In genomic region chrX:46704767-46705386, GRCh38 we compare ENCODE assay signal across 8 cellular contexts. TPM values are rescaled to one million over a fixed set of nuclear protein-coding genes. Genes with fewer than 3 reads are reported as not detected.
DNase-seq lines count a peak whose midpoint lies in the region; ATAC-seq, FAIRE-seq and TF ChIP-seq lines count a peak whose summit lies in the region.

No MANE protein-coding gene starts in this region.

- H3K79me2 ChIP-seq in HCT116 (ENCODE audit: insufficient read depth, low read length), result 0 out of 2 replicates have a peak, but pooled peaks cover 4% of the 10 kb centered on the region
- H3K79me2 ChIP-seq in OCI-LY3 (ENCODE audit: low read length), result peaks cover 23% of the 10 kb centered on the region; the same call in 1 of the 2 replicates

- CTCF ChIA-PET in HCT116 (lab: Charles Lee), result no interaction called here

- H3K9ac ChIP-seq in HCT116 (ENCODE audit: low read length) (no peak overlapping the region), OCI-LY3 (ENCODE audit: low read length) (no peak overlapping the region)

- peak overlapping the region; percentile 30; the same call in 1 of the 2 replicates for H3K4me2 ChIP-seq in HCT116 (ENCODE audit: low read length)
- H3K4me2 ChIP-seq in OCI-LY3 (ENCODE audit: low read length), result peak overlapping the region; percentile 74

- TF ChIP-seq CTCF in HCT116 (IDR thresholded peaks at IDR 0.05 in 2 of 3, conservative IDR thresholded peaks at IDR 0.05 in 1 of 3; ENCODE audit: borderline replicate concordance in 1 of 3, insufficient read depth in 1 of 3, low read depth in 2 of 3, low read length in 2 of 3) (no peak), OCI-LY3 (IDR thresholded peaks at IDR 0.05; ENCODE audit: low read depth, low read length) (no peak), upper lobe of right lung (IDR thresholded peaks at IDR 0.05) (no peak)

- intact Hi-C loops in HCT116 (cut with micrococcal nuclease), result no loop called here
- intact Hi-C loops in upper lobe of right lung (cut with DNase I), result no loop called here

- no peak overlapping the region for H3K27ac ChIP-seq in HCT116 (ENCODE audit: low read depth, low read length)
- H3K27ac ChIP-seq in OCI-LY3 (ENCODE audit: low read length), result no peak overlapping the region; the same call in 1 of the 2 replicates
- H3K27ac ChIP-seq in upper lobe of right lung, result no peak overlapping the region

- no peaks in the 10 kb centered on the region for H3K36me3 Mint-ChIP-seq in effector memory CD8-positive, alpha-beta T cell (ENCODE audit: insufficient read depth)

- H3K4me1 ChIP-seq in HCT116 (ENCODE audit: control insufficient read depth in 1 of 2, insufficient read depth in 2 of 2, low read length in 2 of 2), result peaks cover 0 to 24% of the 10 kb centered on the region in 2 experiments; a peak in 2 of 4 replicates
- H3K4me1 ChIP-seq in OCI-LY3 (ENCODE audit: low read length), result peaks cover 31% of the 10 kb centered on the region
- no peaks in the 10 kb centered on the region for H3K4me1 ChIP-seq in upper lobe of right lung

- BruUV-seq in HCT116 (replicated peaks; lab: Mats Ljungman, UMichigan), result no TSS peak

- no peak overlapping the region for H3K27ac Mint-ChIP-seq in effector memory CD8-positive, alpha-beta T cell

- H3K9me3 ChIP-seq in HCT116 (ENCODE audit: control insufficient read depth in 1 of 2, insufficient read depth in 1 of 2, low read depth in 1 of 2, low read length in 2 of 2) (no peaks in the 10 kb centered on the region), OCI-LY3 (ENCODE audit: insufficient read depth, low read length) (no peaks in the 10 kb centered on the region), upper lobe of right lung (no peaks in the 10 kb centered on the region)

- H3K27me3 ChIP-seq in HCT116 (ENCODE audit: insufficient read depth, low read length) (no peaks in the 10 kb centered on the region), OCI-LY3 (ENCODE audit: low read depth, low read length) (no peaks in the 10 kb centered on the region), upper lobe of right lung (no peaks in the 10 kb centered on the region)

- H4K20me1 ChIP-seq in HCT116 (ENCODE audit: insufficient read depth) (no peaks in the 10 kb centered on the region), OCI-LY3 (ENCODE audit: insufficient read depth, low read length) (peaks cover 25% of the 10 kb centered on the region)

- H2AFZ ChIP-seq in HCT116 (ENCODE audit: low read depth, low read length, poor library complexity, severe bottlenecking) (no peak overlapping the region), OCI-LY3 (ENCODE audit: low read depth, low read length) (no peak overlapping the region)

- H3K4me1 Mint-ChIP-seq in effector memory CD8-positive, alpha-beta T cell (ENCODE audit: low read depth in 2 of 2), result peaks cover 6 to 7% of the 10 kb centered on the region in 2 donors

- POLR2A ChIA-PET in HCT116 (lab: Charles Lee), result interaction anchor here (0.7 kb wide), 1 partner anchor 115 kb away, joined by 3 read pairs; no protein-coding TSS in a partner anchor

- DNase-seq in GM18507 (ENCODE audit: extremely low spot score, insufficient read length, low read depth) (peak; percentile 26), HCT116 (ENCODE audit: low read depth, low spot score) (no peak), NCI-H1436 treated with DMSO at 0.1 percent for 48 hours (lab: John Stamatoyannopoulos, UW) (no peak), upper lobe of right lung (no peak), H54 (ENCODE audit: insufficient read length, low spot score) (no peak), NAMALWA (ENCODE audit: low spot score) (no peak)
- no peak for DNase-seq in effector memory CD8-positive, alpha-beta T cell

- H3K9me3 Mint-ChIP-seq in effector memory CD8-positive, alpha-beta T cell, result peaks cover 0 to 1% of the 10 kb centered on the region in 2 donors

- no peak for TF ChIP-seq POLR2A in HCT116 (IDR thresholded peaks at IDR 0.05; ENCODE audit: borderline replicate concordance, extremely low read depth, insufficient read depth, insufficient read length)
- no peak for TF ChIP-seq POLR2A in H54 (IDR thresholded peaks at IDR 0.05; ENCODE audit: low read depth, low read length)

- ATAC-seq in HCT116 (0 out of 2 replicates have a peak, but pooled peaks have one; percentile 30), upper lobe of right lung (no peak)
- ATAC-seq in effector memory CD8-positive, alpha-beta T cell (replicated peaks), result peak; percentile 37

- H3K27me3 Mint-ChIP-seq in effector memory CD8-positive, alpha-beta T cell, result no peaks in the 10 kb centered on the region

- H3K4me3 Mint-ChIP-seq in effector memory CD8-positive, alpha-beta T cell, result no peak overlapping the region

- RAD21 ChIA-PET in HCT116 (lab: Charles Lee; ENCODE audit: low non-redundant PET in 1 of 2, low total read pairs in 2 of 2, uncharacterized antibody in 2 of 2, unreplicated experiment in 2 of 2), result no interaction called here

- H3K9me2 ChIP-seq in HCT116 (ENCODE audit: insufficient read depth), result no peaks in the 10 kb centered on the region

- no peak overlapping the region for H3K4me3 ChIP-seq in HCT116 (replicated peaks in 1 of 2; ENCODE audit: low read depth in 1 of 2, low read length in 2 of 2)
- no peak overlapping the region; the same call in 1 of the 2 replicates for H3K4me3 ChIP-seq in OCI-LY3 (ENCODE audit: low read length)
- no peak overlapping the region for H3K4me3 ChIP-seq in upper lobe of right lung

- H3K36me3 ChIP-seq in HCT116 (ENCODE audit: control insufficient read depth in 1 of 2, insufficient read depth in 2 of 2, low read length in 2 of 2) (no peaks in the 10 kb centered on the region), OCI-LY3 (replicated peaks; ENCODE audit: low read depth, low read length) (no peaks in the 10 kb centered on the region), upper lobe of right lung (no peaks in the 10 kb centered on the region)

- FAIRE-seq in GM18507 (lab: Jason Lieb, UNC) (peak; percentile 99), H54 (lab: Jason Lieb, UNC) (no peak)

- TF ChIP-seq RAD21 in HCT116 (IDR thresholded peaks at IDR 0.05; ENCODE audit: low read depth), result no peak

TF ChIP-seq in HCT116, 20 proteins besides CTCF, POLR2A, EP300 and RAD21:
- TF ChIP-seq ZNF274 (IDR thresholded peaks at IDR 0.05; ENCODE audit: low read depth, low read length) (no peak), POLR2AphosphoS5 (IDR thresholded peaks at IDR 0.05; ENCODE audit: low read depth, low read length) (no peak), ZFX (IDR thresholded peaks at IDR 0.05) (no peak), ZBTB33 (IDR thresholded peaks at IDR 0.05; ENCODE audit: extremely low read depth, insufficient replicate concordance, low read length) (no peak), SP1 (IDR thresholded peaks at IDR 0.05; ENCODE audit: low read depth) (no peak), MAX (IDR thresholded peaks at IDR 0.05) (0 out of 2 replicates have a peak, but pooled peaks have one; percentile 21)
- TF ChIP-seq, protein P1, sequence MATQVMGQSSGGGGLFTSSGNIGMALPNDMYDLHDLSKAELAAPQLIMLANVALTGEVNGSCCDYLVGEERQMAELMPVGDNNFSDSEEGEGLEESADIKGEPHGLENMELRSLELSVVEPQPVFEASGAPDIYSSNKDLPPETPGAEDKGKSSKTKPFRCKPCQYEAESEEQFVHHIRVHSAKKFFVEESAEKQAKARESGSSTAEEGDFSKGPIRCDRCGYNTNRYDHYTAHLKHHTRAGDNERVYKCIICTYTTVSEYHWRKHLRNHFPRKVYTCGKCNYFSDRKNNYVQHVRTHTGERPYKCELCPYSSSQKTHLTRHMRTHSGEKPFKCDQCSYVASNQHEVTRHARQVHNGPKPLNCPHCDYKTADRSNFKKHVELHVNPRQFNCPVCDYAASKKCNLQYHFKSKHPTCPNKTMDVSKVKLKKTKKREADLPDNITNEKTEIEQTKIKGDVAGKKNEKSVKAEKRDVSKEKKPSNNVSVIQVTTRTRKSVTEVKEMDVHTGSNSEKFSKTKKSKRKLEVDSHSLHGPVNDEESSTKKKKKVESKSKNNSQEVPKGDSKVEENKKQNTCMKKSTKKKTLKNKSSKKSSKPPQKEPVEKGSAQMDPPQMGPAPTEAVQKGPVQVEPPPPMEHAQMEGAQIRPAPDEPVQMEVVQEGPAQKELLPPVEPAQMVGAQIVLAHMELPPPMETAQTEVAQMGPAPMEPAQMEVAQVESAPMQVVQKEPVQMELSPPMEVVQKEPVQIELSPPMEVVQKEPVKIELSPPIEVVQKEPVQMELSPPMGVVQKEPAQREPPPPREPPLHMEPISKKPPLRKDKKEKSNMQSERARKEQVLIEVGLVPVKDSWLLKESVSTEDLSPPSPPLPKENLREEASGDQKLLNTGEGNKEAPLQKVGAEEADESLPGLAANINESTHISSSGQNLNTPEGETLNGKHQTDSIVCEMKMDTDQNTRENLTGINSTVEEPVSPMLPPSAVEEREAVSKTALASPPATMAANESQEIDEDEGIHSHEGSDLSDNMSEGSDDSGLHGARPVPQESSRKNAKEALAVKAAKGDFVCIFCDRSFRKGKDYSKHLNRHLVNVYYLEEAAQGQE (IDR thresholded peaks at IDR 0.05; ENCODE audit: low read depth), result no peak

RNA-seq across cellular contexts. Expression of gene SLC9A7, which starts 54.0 kb away (rescaled TPM):
- total RNA-seq in HCT116 (2021; ENCODE audit: unreplicated experiment) (18.6 TPM), upper lobe of right lung (8.8 TPM)
- 12.9 and 14.4 TPM in 2 replicates for polyA plus RNA-seq in HCT116 (2012)
